Comparison of ENCODE assay signal across 16 cellular contexts in the genomic region with DNA sequence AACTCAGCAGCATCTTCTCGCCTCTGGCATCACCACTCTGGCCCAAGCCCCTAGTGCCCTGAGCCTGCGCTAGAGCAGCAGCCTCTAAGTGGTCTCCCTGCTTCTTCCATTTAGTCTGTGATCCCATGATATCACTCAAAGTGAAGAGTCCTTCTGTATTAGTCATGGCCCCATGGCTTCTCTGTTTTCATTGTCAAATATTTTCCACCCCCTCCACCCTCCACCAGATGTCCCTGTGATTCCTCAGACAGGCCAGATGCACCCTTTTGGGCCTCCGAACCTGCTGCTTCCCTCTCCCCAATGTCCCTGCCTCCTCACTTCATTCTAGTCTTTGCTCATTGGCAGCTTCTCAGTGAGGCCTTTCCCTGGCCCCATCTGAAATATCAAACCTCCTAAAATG.
DNase-seq lines count a peak whose midpoint lies in the region; ATAC-seq and TF ChIP-seq lines count a peak whose summit lies in the region.
"Had no signal": no experiment of that assay in that cellular context is flagged by ENCODE, and none has a peak within 500 bp of the region (broad histone marks: within the 10 kb centered on the region; RNA-seq: fewer than 3 reads in every experiment).

No MANE protein-coding gene starts in this region.

- peak overlapping the region; percentile 34 for H3K27ac Mint-ChIP-seq in endodermal cell
- H3K27ac Mint-ChIP-seq: stimulated activated effector memory CD8-positive, alpha-beta T cell treated with anti-CD3 and anti-CD28 coated beads, Interleukin-12 subunit alpha, Interleukin-12 subunit beta, amount 100 ng/mL, for 72 hours; T-helper 1 cell treated with Interleukin-12 subunit alpha and Interleukin-12 subunit beta and Interleukin-4 antibody, amounts not matched to agents 30 μg/mL and 1 μg/mL, for 36 hours had no signal

- 92% methylated on average over 3 of the region's 3 CpGs for WGBS in endodermal cell (ENCODE audit: insufficient coverage in 1 of 2, insufficient read length in 1 of 2), 2 experiments

- H3K79me2 ChIP-seq in osteoblast (ENCODE audit: insufficient read depth, low read length) = peaks cover 15% of the 10 kb centered on the region

- peak; percentile 16 for DNase-seq in DMS53 (lab: John Stamatoyannopoulos, UW)
- no peak for DNase-seq in DMS53 treated with DMSO at 0.1 percent for 48 hours (lab: John Stamatoyannopoulos, UW; ENCODE audit: unreplicated experiment)
- peak; percentile 28 for DNase-seq in MG63
- peak; percentile 57 for DNase-seq in endodermal cell
- peak; percentile 85 for DNase-seq in osteoblast (ENCODE audit: insufficient read length, low spot score, missing footprints)
- DNase-seq in cardiac septum (ENCODE audit: low spot score) = no peak
- DNase-seq in NCI-H1092 (lab: John Stamatoyannopoulos, UW) = no peak
- DNase-seq: 8988T; activated CD4-positive, alpha-beta T cell treated with anti-CD3 and anti-CD28 coated beads, Interleukin-2, amount 50 U/mL, for 1 hour; DMS79 treated with DMSO at 0.1 percent for 48 hours; mucosa of descending colon; NCI-H2081 had no signal

- H3K9ac ChIP-seq in endodermal cell (ENCODE audit: extremely low read depth, low read length, poor library complexity, severe bottlenecking) = no peak overlapping the region

- peaks cover 7% of the 10 kb centered on the region for H4K20me1 ChIP-seq in osteoblast (ENCODE audit: insufficient read depth, low read length)

- H3K27ac ChIP-seq in endodermal cell (ENCODE audit: low read depth, low read length) (no peak overlapping the region), osteoblast (ENCODE audit: low read depth, low read length) (peak overlapping the region; percentile 62)
- H3K27ac ChIP-seq: prostate gland had no signal

- no peaks in the 10 kb centered on the region for H3K27me3 ChIP-seq in MG63
- H3K27me3 ChIP-seq in endodermal cell (ENCODE audit: control insufficient read depth, insufficient read depth, low read length, poor library complexity, severe bottlenecking) = no peaks in the 10 kb centered on the region
- H3K27me3 ChIP-seq in osteoblast (ENCODE audit: insufficient read depth, low read length) = no peaks in the 10 kb centered on the region

- no peak overlapping the region for H3K4me3 Mint-ChIP-seq in endodermal cell
- H3K4me3 Mint-ChIP-seq: stimulated activated effector memory CD8-positive, alpha-beta T cell treated with anti-CD3 and anti-CD28 coated beads, Interleukin-12 subunit alpha, Interleukin-12 subunit beta, amount 100 ng/mL, for 72 hours; T-helper 1 cell treated with Interleukin-12 subunit alpha and Interleukin-12 subunit beta and Interleukin-4 antibody, amounts not matched to agents 30 μg/mL and 1 μg/mL, for 36 hours had no signal

- H3K4me1 Mint-ChIP-seq in endodermal cell = peaks cover 46% of the 10 kb centered on the region
- H3K4me1 Mint-ChIP-seq: stimulated activated effector memory CD8-positive, alpha-beta T cell treated with anti-CD3 and anti-CD28 coated beads, Interleukin-12 subunit alpha, Interleukin-12 subunit beta, amount 100 ng/mL, for 72 hours had no signal

- peaks cover 3% of the 10 kb centered on the region for H3K27me3 Mint-ChIP-seq in endodermal cell (ENCODE audit: insufficient read depth)

- no peaks in the 10 kb centered on the region; the same call in 1 of the 2 replicates for H3K36me3 ChIP-seq in MG63
- no peaks in the 10 kb centered on the region for H3K36me3 ChIP-seq in endodermal cell (ENCODE audit: control insufficient read depth, insufficient read depth, low read length)
- no peaks in the 10 kb centered on the region for H3K36me3 ChIP-seq in osteoblast (ENCODE audit: insufficient read depth, low read length)
- H3K36me3 ChIP-seq: prostate gland had no signal

- no peak for ATAC-seq in GM18520 (IDR thresholded peaks at IDR 0.05; ENCODE audit: unreplicated experiment)
- ATAC-seq: mucosa of descending colon; stimulated activated effector memory CD8-positive, alpha-beta T cell treated with anti-CD3 and anti-CD28 coated beads, Interleukin-12 subunit alpha, Interleukin-12 subunit beta, amount 100 ng/mL, for 72 hours had no signal

- no peak overlapping the region for H2AFZ ChIP-seq in osteoblast (ENCODE audit: low read length)

- no peaks in the 10 kb centered on the region for H3K9me3 ChIP-seq in MG63
- no peaks in the 10 kb centered on the region for H3K9me3 ChIP-seq in endodermal cell (ENCODE audit: control insufficient read depth, low read length)
- H3K9me3 ChIP-seq in osteoblast (ENCODE audit: low read depth, low read length) = no peaks in the 10 kb centered on the region
- H3K9me3 ChIP-seq: mucosa of descending colon, prostate gland had no signal

- peaks cover 22% of the 10 kb centered on the region for H3K4me1 ChIP-seq in endodermal cell (ENCODE audit: control insufficient read depth, insufficient read depth, low read length)
- H3K4me1 ChIP-seq in osteoblast (ENCODE audit: insufficient read depth, low read length) = peaks cover 26% of the 10 kb centered on the region
- H3K4me1 ChIP-seq: prostate gland had no signal

- intact Hi-C loops in cardiac septum (cut with DNase I) = no loop called here

- H3K4me3 ChIP-seq in MG63 (no peak overlapping the region), endodermal cell (ENCODE audit: low read length) (no peak overlapping the region), osteoblast (ENCODE audit: insufficient read depth, low read length) (no peak overlapping the region)
- H3K4me3 ChIP-seq: mucosa of descending colon, prostate gland had no signal

- H3K4me2 ChIP-seq in osteoblast (ENCODE audit: insufficient read depth, low read length) = peak overlapping the region; percentile 13

- no peaks in the 10 kb centered on the region for H3K9me3 Mint-ChIP-seq in endodermal cell
- H3K9me3 Mint-ChIP-seq: T-helper 1 cell treated with Interleukin-12 subunit alpha and Interleukin-12 subunit beta and Interleukin-4 antibody, amounts not matched to agents 30 μg/mL and 1 μg/mL, for 36 hours had no signal

- TF ChIP-seq CTCF in endodermal cell (conservative IDR thresholded peaks at IDR 0.05) (peak; percentile 31), osteoblast (IDR thresholded peaks at IDR 0.05; ENCODE audit: extremely low read depth, low read depth, low read length) (peak; percentile 44)

- H3K36me3 Mint-ChIP-seq in endodermal cell (ENCODE audit: low read depth) = no peaks in the 10 kb centered on the region
- H3K36me3 Mint-ChIP-seq: stimulated activated effector memory CD8-positive, alpha-beta T cell treated with anti-CD3 and anti-CD28 coated beads, Interleukin-12 subunit alpha, Interleukin-12 subunit beta, amount 100 ng/mL, for 72 hours had no signal

Comparison
In these comparisons a context has a peak if more than half of its experiments do, and no peak if none do; other contexts are left out.
1. DNase-seq: peak in DMS53 (single experiment), MG63 (single experiment), endodermal cell (single experiment) and osteoblast (single experiment); none in DMS53 treated with DMSO at 0.1 percent for 48 hours (single experiment), cardiac septum (single experiment) and NCI-H1092 (single experiment).